Comparison of ENCODE assay signal across 1 cellular context in the genomic region with DNA sequence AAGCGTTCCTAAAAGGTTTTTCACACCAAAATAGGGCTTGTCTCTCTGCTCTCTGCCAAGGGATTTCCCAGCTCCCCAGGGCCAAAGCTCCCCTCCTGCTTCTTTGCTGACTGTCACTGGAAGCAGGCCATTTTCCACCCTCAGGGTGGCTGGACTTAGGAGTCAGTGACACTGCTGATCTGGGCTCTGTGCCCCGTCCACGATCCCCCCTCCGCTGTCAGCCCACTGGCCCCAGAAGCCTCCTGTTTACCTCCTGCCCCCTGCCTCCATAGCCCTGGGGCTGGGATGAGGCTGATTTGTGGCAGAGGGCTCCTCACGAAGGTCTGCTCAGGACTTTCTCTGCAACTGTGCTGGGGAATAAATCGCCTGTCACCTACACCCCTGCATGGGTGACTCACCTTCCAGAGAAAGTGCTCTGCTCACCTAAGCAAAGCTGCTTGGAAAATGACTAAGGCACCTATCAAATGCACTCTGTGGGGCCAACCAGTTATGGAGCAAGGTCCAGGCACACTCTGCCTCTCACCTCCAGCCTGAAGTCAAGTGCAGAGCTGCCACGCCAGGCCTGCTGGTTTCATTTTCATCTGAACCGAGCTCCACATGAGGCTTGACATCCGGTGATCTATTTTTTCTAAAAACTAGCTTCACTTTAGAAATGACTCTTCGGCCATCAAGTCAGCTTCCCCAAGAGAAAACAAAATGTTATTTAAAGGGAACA.
A peak's percentile ranks its signal among the peaks of the same experiment; 100 is the strongest.
TF ChIP-seq lines count a peak whose summit lies in the region.

No MANE protein-coding gene starts in this region.

TF ChIP-seq in endothelial cell of umbilical vein, 7 proteins besides CTCF, POLR2A, EP300 and RAD21:
- TF ChIP-seq JUN (IDR thresholded peaks at IDR 0.05; ENCODE audit: borderline replicate concordance, insufficient read depth, insufficient read length, low read depth): peak; percentile 12
- TF ChIP-seq POLR2AphosphoS5 (IDR thresholded peaks at IDR 0.05; ENCODE audit: insufficient read depth, low read depth, low read length): no peak
- no peak for TF ChIP-seq FOS (IDR thresholded peaks at IDR 0.05; ENCODE audit: borderline replicate concordance, insufficient read depth, low read length)
- no peak for TF ChIP-seq GATA2 (IDR thresholded peaks at IDR 0.05; ENCODE audit: insufficient read depth, insufficient read length, low read depth, low read length)
